Comparison of ENCODE assay signal across 9 cellular contexts in genomic region chr11:43573233-43573632, GRCh38.
DNase-seq lines count a peak whose midpoint lies in the region; ATAC-seq, FAIRE-seq and TF ChIP-seq lines count a peak whose summit lies in the region.
"Had no signal": no experiment of that assay in that cellular context is flagged by ENCODE, and none has a peak within 500 bp of the region (broad histone marks: within the 10 kb centered on the region; RNA-seq: fewer than 3 reads in every experiment).

No MANE protein-coding gene starts in this region.

- H3K27ac ChIP-seq in keratinocyte (ENCODE audit: control insufficient read depth, insufficient read depth, low read length), result no peak overlapping the region

- DNase-seq in Daoy (ENCODE audit: low read depth), result peak; percentile 43
- peak; percentile 76 for DNase-seq in SK-N-DZ (ENCODE audit: low spot score)
- no peak for DNase-seq in keratinocyte (ENCODE audit: low read depth, low spot score)
- DNase-seq in NK-92 (lab: John Stamatoyannopoulos, UW; ENCODE audit: unreplicated experiment), result no peak
- no peak for DNase-seq in NCI-H1048 (lab: John Stamatoyannopoulos, UW)
- DNase-seq in effector CD8-positive, alpha-beta T cell (lab: John Stamatoyannopoulos, UW), result no peak
- DNase-seq in effector CD4-positive, alpha-beta T cell, result no peak

- no peaks in the 10 kb centered on the region for H3K79me2 ChIP-seq in keratinocyte (ENCODE audit: control insufficient read depth, insufficient read depth, low read length)

- ATAC-seq in HG03175 (IDR thresholded peaks at IDR 0.05; ENCODE audit: unreplicated experiment), result peak; percentile 40

- no peak overlapping the region for H3K4me2 ChIP-seq in keratinocyte (ENCODE audit: control insufficient read depth, extremely low read depth, insufficient read depth, low read depth, low read length)

- H2AFZ ChIP-seq in keratinocyte (ENCODE audit: control insufficient read depth, low read length), result no peak overlapping the region

- dilution Hi-C loops in keratinocyte (cut with MboI; ENCODE audit: extremely low pct_ligation_motif_present, low sequenced_read_pairs), result no loop called here

- no peaks in the 10 kb centered on the region for H3K9me3 ChIP-seq in keratinocyte (ENCODE audit: control insufficient read depth, low read depth, low read length)

- no peak overlapping the region for H3K9ac ChIP-seq in keratinocyte (ENCODE audit: control insufficient read depth, extremely low read depth, insufficient read depth, low read length)

- no peaks in the 10 kb centered on the region for H4K20me1 ChIP-seq in keratinocyte (ENCODE audit: control insufficient read depth, extremely low read depth, insufficient read depth, low read length)

- peak; percentile 63 to 81 (median 78) for TF ChIP-seq CTCF in keratinocyte (optimal IDR thresholded peaks at IDR 0.05 in 1 of 3, IDR thresholded peaks at IDR 0.05 in 1 of 3, conservative IDR thresholded peaks at IDR 0.05 in 1 of 3; ENCODE audit: extremely low read depth in 1 of 3, insufficient read depth in 2 of 3, low read length in 3 of 3)

- H3K9me1 ChIP-seq in keratinocyte (ENCODE audit: control insufficient read depth, extremely low read depth, insufficient read depth, low read length), result no peaks in the 10 kb centered on the region

- no peaks in the 10 kb centered on the region for H3K4me1 ChIP-seq in keratinocyte (ENCODE audit: control insufficient read depth, extremely low read depth, insufficient read depth, low read length)

- no peaks in the 10 kb centered on the region for H3K36me3 ChIP-seq in keratinocyte (ENCODE audit: control insufficient read depth in 2 of 2, extremely low read depth in 1 of 2, insufficient read depth in 2 of 2, low read length in 2 of 2)

- H3K27me3 ChIP-seq in keratinocyte (ENCODE audit: control insufficient read depth, extremely low read depth, insufficient read depth, low read length), result peaks cover 69% of the 10 kb centered on the region

- H3K4me3 ChIP-seq in keratinocyte (ENCODE audit: control insufficient read depth in 2 of 3, extremely low read depth in 1 of 3, insufficient read depth in 2 of 3, low read depth in 1 of 3, low read length in 3 of 3), result no peak overlapping the region

- FAIRE-seq in keratinocyte (lab: Jason Lieb, UNC), result peak; percentile 36
- FAIRE-seq: HTR-8/SVneo had no signal

Comparison
In these comparisons a context has a peak if more than half of its experiments do, and no peak if none do; other contexts are left out.
1. DNase-seq: peak in Daoy (single experiment) and SK-N-DZ (single experiment); none in keratinocyte (single experiment), NK-92 (single experiment), NCI-H1048 (single experiment), effector CD8-positive, alpha-beta T cell (single experiment) and effector CD4-positive, alpha-beta T cell (single experiment).